Comparison of ENCODE assay signal across 18 cellular contexts in genomic region chr6:17419189-17419575, GRCh38. TPM values are rescaled to one million over a fixed set of nuclear protein-coding genes. Genes with fewer than 3 reads are reported as not detected.
A peak's percentile ranks its signal among the peaks of the same experiment; 100 is the strongest.
DNase-seq lines count a peak whose midpoint lies in the region; ATAC-seq and TF ChIP-seq lines count a peak whose summit lies in the region.
"Had no signal": no experiment of that assay in that cellular context is flagged by ENCODE, and none has a peak within 500 bp of the region (broad histone marks: within the 10 kb centered on the region; RNA-seq: fewer than 3 reads in every experiment).

No MANE protein-coding gene starts in this region.

- POLR2A ChIA-PET in T-cell (lab: Charles Lee) = no interaction called here

- peak overlapping the region; percentile 9 for H3K9ac ChIP-seq in HUES6 (ENCODE audit: low read length)

- H2AFZ ChIP-seq in ACC112 (ENCODE audit: low read length, unreplicated experiment) = peak overlapping the region; percentile 19

- no peak overlapping the region for H3K4me3 Mint-ChIP-seq in T-cell
- no peak overlapping the region for H3K4me3 Mint-ChIP-seq in stimulated activated naive CD8-positive, alpha-beta T cell treated with anti-CD3 and anti-CD28 coated beads, Interleukin-15, amount 100 ng/mL, for 72 hours

- H3K79me2 ChIP-seq in ACC112 (ENCODE audit: control insufficient read depth, insufficient read depth, low read length, unreplicated experiment) = no peaks in the 10 kb centered on the region

- intact Hi-C loops in psoas muscle (cut with DNase I) = loop anchor here in 1 of 2 donors (5.0 kb wide), 1 partner anchor 127 kb away; no protein-coding TSS in a partner anchor

- CTCF ChIA-PET in T-cell (lab: Charles Lee) = no interaction called here

- H3K4me1 Mint-ChIP-seq in T-cell = no peaks in the 10 kb centered on the region
- no peaks in the 10 kb centered on the region for H3K4me1 Mint-ChIP-seq in stimulated activated naive CD8-positive, alpha-beta T cell treated with anti-CD3 and anti-CD28 coated beads, Interleukin-15, amount 100 ng/mL, for 72 hours

- no peaks in the 10 kb centered on the region for H3K36me3 Mint-ChIP-seq in T-cell

- H3K27me3 Mint-ChIP-seq in T-cell = peaks cover 15 to 28% of the 10 kb centered on the region in 2 donors
- H3K27me3 Mint-ChIP-seq in stimulated activated naive CD8-positive, alpha-beta T cell treated with anti-CD3 and anti-CD28 coated beads, Interleukin-15, amount 100 ng/mL, for 72 hours = peaks cover 35% of the 10 kb centered on the region
- H3K27me3 Mint-ChIP-seq: progenitor cell of endocrine pancreas had no signal

- no peaks in the 10 kb centered on the region for H3K27me3 ChIP-seq in ACC112 (ENCODE audit: insufficient read depth, low read length)
- no peaks in the 10 kb centered on the region for H3K27me3 ChIP-seq in HUES6 (ENCODE audit: control insufficient read depth, insufficient read depth, low read length)
- no peaks in the 10 kb centered on the region for H3K27me3 ChIP-seq in psoas muscle (ENCODE audit: insufficient read depth in 3 of 3, low read length in 2 of 3)

- H3K27ac ChIP-seq in ACC112 (ENCODE audit: low read depth, low read length) = peak overlapping the region; percentile 85
- H3K27ac ChIP-seq in HUES6 (ENCODE audit: low read depth, low read length) = peak overlapping the region; percentile 86; the same call in 1 of the 2 replicates
- peak overlapping the region; percentile 96 for H3K27ac ChIP-seq in psoas muscle

- DNase-seq in dedifferentiated amniotic fluid mesenchymal stem cell (ENCODE audit: extremely low spot score) = peak; percentile 29
- DNase-seq in psoas muscle = no peak
- DNase-seq in T-cell = no peak
- DNase-seq in stimulated activated naive CD8-positive, alpha-beta T cell treated with anti-CD3 and anti-CD28 coated beads, Interleukin-15, amount 100 ng/mL, for 72 hours = no peak
- DNase-seq: activated naive CD4-positive, alpha-beta T cell treated with Interleukin-2 at 50 U/mL for 16 hours; AML-193; DMS153; kidney glomerular epithelial cell; NCI-H1436 treated with DMSO at 0.1 percent for 48 hours; NCI-H510A; stimulated activated CD4-positive, alpha-beta T cell treated with anti-CD3 and anti-CD28 coated beads, Interleukin-4, amount 100 ng/mL, for 1 hour; T-helper 1 cell had no signal

- H3K9me3 ChIP-seq in HUES6 (ENCODE audit: control insufficient read depth, insufficient read depth, low read depth, low read length) = no peaks in the 10 kb centered on the region
- no peaks in the 10 kb centered on the region for H3K9me3 ChIP-seq in psoas muscle

- 0 out of 2 replicates have a peak overlapping the region, but pooled peaks have one; percentile 31 for H3K4me3 ChIP-seq in ACC112 (ENCODE audit: low read depth, low read length)
- no peak overlapping the region for H3K4me3 ChIP-seq in HUES6 (ENCODE audit: low read depth, low read length)
- H3K4me3 ChIP-seq in psoas muscle = peak overlapping the region; percentile 32

- WGBS in psoas muscle, 3 donors = 30 to 48% (median 30%) methylated on average over 3 of the region's 3 CpGs

- H3K4me1 ChIP-seq in ACC112 (ENCODE audit: control insufficient read depth, insufficient read depth, low read length, unreplicated experiment) = peaks cover 28% of the 10 kb centered on the region
- H3K4me1 ChIP-seq in HUES6 (ENCODE audit: control insufficient read depth, insufficient read depth, low read length) = peaks cover 30% of the 10 kb centered on the region; the same call in 1 of the 2 replicates
- peaks cover 70% of the 10 kb centered on the region for H3K4me1 ChIP-seq in psoas muscle

- ATAC-seq in psoas muscle (peak; percentile 8 to 29 (median 23)), GM21367 (IDR thresholded peaks at IDR 0.05; ENCODE audit: unreplicated experiment) (no peak), GM18870 (IDR thresholded peaks at IDR 0.05; ENCODE audit: unreplicated experiment) (no peak), T-cell (replicated peaks in 1 of 4) (no peak)
- ATAC-seq in stimulated activated naive CD8-positive, alpha-beta T cell treated with anti-CD3 and anti-CD28 coated beads, Interleukin-15, amount 100 ng/mL, for 72 hours = no peak
- ATAC-seq: HCT116 had no signal

- H3K36me3 ChIP-seq in ACC112 (ENCODE audit: insufficient read depth, low read length) (no peaks in the 10 kb centered on the region), HUES6 (ENCODE audit: control insufficient read depth, insufficient read depth, low read length) (peaks cover 10% of the 10 kb centered on the region; the same call in 1 of the 2 replicates), psoas muscle (ENCODE audit: insufficient read depth in 1 of 2, low read depth in 1 of 2) (peaks cover 0 to 30% of the 10 kb centered on the region in 2 donors)

- TF ChIP-seq CTCF in psoas muscle (IDR thresholded peaks at IDR 0.05) = no peak

- no peak overlapping the region for H3K27ac Mint-ChIP-seq in T-cell
- H3K27ac Mint-ChIP-seq in stimulated activated naive CD8-positive, alpha-beta T cell treated with anti-CD3 and anti-CD28 coated beads, Interleukin-15, amount 100 ng/mL, for 72 hours = no peak overlapping the region
- H3K27ac Mint-ChIP-seq: progenitor cell of endocrine pancreas had no signal

- no peaks in the 10 kb centered on the region for H3K9me3 Mint-ChIP-seq in T-cell
- no peaks in the 10 kb centered on the region for H3K9me3 Mint-ChIP-seq in stimulated activated naive CD8-positive, alpha-beta T cell treated with anti-CD3 and anti-CD28 coated beads, Interleukin-15, amount 100 ng/mL, for 72 hours

RNA-seq across cellular contexts. Expression of gene CAP2, which starts 25.8 kb away (rescaled TPM):
- total RNA-seq in psoas muscle = 100 to 1,000 TPM; 344 to 452 (median 385) TPM
- polyA plus RNA-seq in psoas muscle = 100 to 1,000 TPM; 176 to 211 (median 202) TPM
- total RNA-seq in T-cell = under 1 TPM in 1 of 5 donors, not detected in 4; 0.20 TPM

Comparison
In these comparisons a context has a peak if more than half of its experiments do, and no peak if none do; other contexts are left out.
1. ATAC-seq: peak in psoas muscle (4 of 4); none in GM21367 (single experiment), GM18870 (single experiment), T-cell (0 of 4) and stimulated activated naive CD8-positive, alpha-beta T cell treated with anti-CD3 and anti-CD28 coated beads, Interleukin-15, amount 100 ng/mL, for 72 hours (single experiment).
2. RNA of gene CAP2, which starts 25.8 kb away (total RNA-seq): 344 to 452 TPM in psoas muscle; 0.20 TPM in T-cell; every median in the first group is over 100 times any median in the second.
3. Peak in every context shown above with its lines, with median percentiles within 50 percentile points of each other: H3K27ac ChIP-seq.